In genomic region chr9:12232836-12233235, GRCh38 we compare ENCODE assay signal across 6 cellular contexts.
"Had no signal": no experiment of that assay in that cellular context is flagged by ENCODE, and none has a peak within 500 bp of the region (broad histone marks: within the 10 kb centered on the region; RNA-seq: fewer than 3 reads in every experiment).

No MANE protein-coding gene starts in this region.

- DNase-seq: IMR-90, KBM-7 had no signal

- FAIRE-seq: HepG2, HTR-8/SVneo, K562 had no signal

- H3K27ac ChIP-seq: HL-60 had no signal

- H3K4me3 ChIP-seq: K562 had no signal
